ENCODE assay signal across 2 cellular contexts in the genomic region with DNA sequence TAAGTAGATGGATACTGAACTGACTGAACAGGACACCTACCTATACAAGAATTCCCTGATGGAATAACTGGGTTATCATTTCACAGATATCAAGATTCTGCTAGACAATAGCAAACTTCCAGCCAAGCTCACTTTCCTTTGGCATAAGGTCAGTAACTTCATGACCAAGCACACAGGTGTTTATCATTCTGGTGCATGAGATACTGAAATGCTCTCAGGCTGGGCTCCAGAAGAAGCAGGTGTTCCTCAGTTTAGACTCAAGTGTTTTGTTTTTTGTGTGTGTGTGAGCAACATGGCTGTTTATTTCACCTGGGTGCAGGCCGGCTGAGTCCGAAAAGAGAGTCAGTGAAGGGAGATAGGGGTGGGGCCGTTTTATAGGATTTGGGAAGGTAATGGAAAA.
TF ChIP-seq lines count a peak whose summit lies in the region.

No MANE protein-coding gene starts in this region.

TF ChIP-seq in GM23338, 12 proteins besides CTCF, POLR2A, EP300 and RAD21 (continued from another document):
- TF ChIP-seq, protein P1, sequence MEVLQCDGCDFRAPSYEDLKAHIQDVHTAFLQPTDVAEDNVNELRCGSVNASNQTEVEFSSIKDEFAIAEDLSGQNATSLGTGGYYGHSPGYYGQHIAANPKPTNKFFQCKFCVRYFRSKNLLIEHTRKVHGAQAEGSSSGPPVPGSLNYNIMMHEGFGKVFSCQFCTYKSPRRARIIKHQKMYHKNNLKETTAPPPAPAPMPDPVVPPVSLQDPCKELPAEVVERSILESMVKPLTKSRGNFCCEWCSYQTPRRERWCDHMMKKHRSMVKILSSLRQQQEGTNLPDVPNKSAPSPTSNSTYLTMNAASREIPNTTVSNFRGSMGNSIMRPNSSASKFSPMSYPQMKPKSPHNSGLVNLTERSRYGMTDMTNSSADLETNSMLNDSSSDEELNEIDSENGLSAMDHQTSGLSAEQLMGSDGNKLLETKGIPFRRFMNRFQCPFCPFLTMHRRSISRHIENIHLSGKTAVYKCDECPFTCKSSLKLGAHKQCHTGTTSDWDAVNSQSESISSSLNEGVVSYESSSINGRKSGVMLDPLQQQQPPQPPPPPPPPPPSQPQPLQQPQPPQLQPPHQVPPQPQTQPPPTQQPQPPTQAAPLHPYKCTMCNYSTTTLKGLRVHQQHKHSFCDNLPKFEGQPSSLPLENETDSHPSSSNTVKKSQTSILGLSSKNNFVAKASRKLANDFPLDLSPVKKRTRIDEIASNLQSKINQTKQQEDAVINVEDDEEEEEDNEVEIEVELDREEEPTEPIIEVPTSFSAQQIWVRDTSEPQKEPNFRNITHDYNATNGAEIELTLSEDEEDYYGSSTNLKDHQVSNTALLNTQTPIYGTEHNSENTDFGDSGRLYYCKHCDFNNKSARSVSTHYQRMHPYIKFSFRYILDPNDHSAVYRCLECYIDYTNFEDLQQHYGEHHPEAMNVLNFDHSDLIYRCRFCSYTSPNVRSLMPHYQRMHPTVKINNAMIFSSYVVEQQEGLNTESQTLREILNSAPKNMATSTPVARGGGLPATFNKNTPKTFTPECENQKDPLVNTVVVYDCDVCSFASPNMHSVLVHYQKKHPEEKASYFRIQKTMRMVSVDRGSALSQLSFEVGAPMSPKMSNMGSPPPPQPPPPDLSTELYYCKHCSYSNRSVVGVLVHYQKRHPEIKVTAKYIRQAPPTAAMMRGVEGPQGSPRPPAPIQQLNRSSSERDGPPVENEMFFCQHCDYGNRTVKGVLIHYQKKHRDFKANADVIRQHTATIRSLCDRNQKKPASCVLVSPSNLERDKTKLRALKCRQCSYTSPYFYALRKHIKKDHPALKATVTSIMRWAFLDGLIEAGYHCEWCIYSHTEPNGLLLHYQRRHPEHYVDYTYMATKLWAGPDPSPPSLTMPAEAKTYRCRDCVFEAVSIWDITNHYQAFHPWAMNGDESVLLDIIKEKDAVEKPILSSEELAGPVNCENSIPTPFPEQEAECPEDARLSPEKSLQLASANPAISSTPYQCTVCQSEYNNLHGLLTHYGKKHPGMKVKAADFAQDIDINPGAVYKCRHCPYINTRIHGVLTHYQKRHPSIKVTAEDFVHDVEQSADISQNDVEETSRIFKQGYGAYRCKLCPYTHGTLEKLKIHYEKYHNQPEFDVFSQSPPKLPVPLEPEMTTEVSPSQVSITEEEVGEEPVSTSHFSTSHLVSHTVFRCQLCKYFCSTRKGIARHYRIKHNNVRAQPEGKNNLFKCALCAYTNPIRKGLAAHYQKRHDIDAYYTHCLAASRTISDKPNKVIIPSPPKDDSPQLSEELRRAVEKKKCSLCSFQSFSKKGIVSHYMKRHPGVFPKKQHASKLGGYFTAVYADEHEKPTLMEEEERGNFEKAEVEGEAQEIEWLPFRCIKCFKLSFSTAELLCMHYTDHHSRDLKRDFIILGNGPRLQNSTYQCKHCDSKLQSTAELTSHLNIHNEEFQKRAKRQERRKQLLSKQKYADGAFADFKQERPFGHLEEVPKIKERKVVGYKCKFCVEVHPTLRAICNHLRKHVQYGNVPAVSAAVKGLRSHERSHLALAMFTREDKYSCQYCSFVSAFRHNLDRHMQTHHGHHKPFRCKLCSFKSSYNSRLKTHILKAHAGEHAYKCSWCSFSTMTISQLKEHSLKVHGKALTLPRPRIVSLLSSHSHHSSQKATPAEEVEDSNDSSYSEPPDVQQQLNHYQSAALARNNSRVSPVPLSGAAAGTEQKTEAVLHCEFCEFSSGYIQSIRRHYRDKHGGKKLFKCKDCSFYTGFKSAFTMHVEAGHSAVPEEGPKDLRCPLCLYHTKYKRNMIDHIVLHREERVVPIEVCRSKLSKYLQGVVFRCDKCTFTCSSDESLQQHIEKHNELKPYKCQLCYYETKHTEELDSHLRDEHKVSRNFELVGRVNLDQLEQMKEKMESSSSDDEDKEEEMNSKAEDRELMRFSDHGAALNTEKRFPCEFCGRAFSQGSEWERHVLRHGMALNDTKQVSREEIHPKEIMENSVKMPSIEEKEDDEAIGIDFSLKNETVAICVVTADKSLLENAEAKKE (CRISPR knock-in tag; IDR thresholded peaks at IDR 0.05), result no peak
- TF ChIP-seq ZNF331 (CRISPR knock-in tag; IDR thresholded peaks at IDR 0.05; ENCODE audit: low read depth) (no peak), POLR2AphosphoS5 (IDR thresholded peaks at IDR 0.05; ENCODE audit: low read depth) (no peak), STAT1 (IDR thresholded peaks at IDR 0.05; ENCODE audit: unreplicated experiment) (no peak)

TF ChIP-seq in WTC11, 78 proteins besides CTCF, POLR2A, EP300 and RAD21 (continued from another document):
- TF ChIP-seq MAX (CRISPR knock-in tag; IDR thresholded peaks at IDR 0.05), result no peak
- TF ChIP-seq ZBTB21 (CRISPR knock-in tag; IDR thresholded peaks at IDR 0.05; ENCODE audit: borderline replicate concordance), result no peak
- TF ChIP-seq, protein P2, sequence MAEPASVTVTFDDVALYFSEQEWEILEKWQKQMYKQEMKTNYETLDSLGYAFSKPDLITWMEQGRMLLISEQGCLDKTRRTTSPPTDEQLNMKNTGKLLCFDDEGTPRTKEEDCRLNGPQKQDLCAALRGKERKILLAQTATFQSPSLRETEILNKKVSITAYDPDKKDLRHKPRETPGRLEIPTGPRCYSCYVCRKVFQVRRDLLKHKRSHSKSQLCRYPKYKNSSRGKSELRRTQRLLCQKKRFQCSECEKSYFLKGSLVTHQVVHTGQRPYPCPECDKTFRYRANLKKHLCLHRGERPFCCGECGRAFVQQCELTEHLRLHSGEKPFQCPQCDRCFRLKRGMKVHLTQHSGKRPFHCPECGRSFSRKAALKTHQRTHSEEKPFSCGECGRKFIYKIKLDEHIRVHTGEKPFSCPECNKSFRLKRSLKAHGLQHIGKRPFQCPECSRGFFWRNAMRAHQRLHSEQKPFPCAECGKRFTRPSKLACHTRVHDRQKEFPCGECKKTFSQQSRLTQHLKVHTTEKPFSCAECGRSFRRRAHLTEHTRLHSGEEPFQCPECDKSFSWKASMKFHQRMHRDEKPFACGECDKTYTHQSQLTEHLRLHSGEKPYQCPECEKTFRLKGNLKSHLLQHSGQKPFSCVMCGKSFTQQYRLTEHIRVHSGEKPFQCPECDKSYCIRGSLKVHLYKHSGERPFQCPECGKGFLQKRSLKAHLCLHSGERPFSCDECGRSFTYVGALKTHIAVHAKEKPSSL (CRISPR knock-in tag; conservative IDR thresholded peaks at IDR 0.05), result no peak
- TF ChIP-seq ZBTB43 (CRISPR knock-in tag; IDR thresholded peaks at IDR 0.05), result no peak
